In genomic region chr11:114031599-114032320, GRCh38 we compare ENCODE assay signal across 30 cellular contexts. TPM values are rescaled to one million over a fixed set of nuclear protein-coding genes. Genes with fewer than 3 reads are reported as not detected.
"Had no signal": no experiment of that assay in that cellular context is flagged by ENCODE, and none has a peak within 500 bp of the region (broad histone marks: within the 10 kb centered on the region; RNA-seq: fewer than 3 reads in every experiment).

No MANE protein-coding gene starts in this region.

- DNase-seq: activated CD4-positive, alpha-beta memory T cell treated with anti-CD3 and anti-CD28 coated beads, Interleukin-2, amount 10 ng/mL, durations not matched to agents 7 days and 5 days; activated CD4-positive, alpha-beta T cell treated with anti-CD3 and anti-CD28 coated beads for 48 hours; activated CD4-positive, CD25-positive, alpha-beta regulatory T cell; activated effector memory CD4-positive, alpha-beta T cell treated with Interleukin-2 at 50 U/mL for 16 hours; activated naive CD4-positive, alpha-beta T cell treated with anti-CD3 and anti-CD28 coated beads for 36 hours; activated naive CD8-positive, alpha-beta T cell treated with anti-CD3 and anti-CD28 coated beads, Interleukin-2, amount 10 ng/mL, durations not matched to agents 7 days and 5 days; activated T-cell treated with anti-CD3 and anti-CD28 coated beads, Interleukin-2, amount 50 U/mL, for 72 hours; amniotic stem cell; dorsolateral prefrontal cortex; effector memory CD8-positive, alpha-beta T cell; foreskin melanocyte; glutamatergic neuron; left ventricle myocardium superior; psoas muscle; right cardiac atrium; stimulated activated CD4-positive, alpha-beta T cell treated with anti-CD3 and anti-CD28 coated beads, Interleukin-2, amount 100 ng/mL, for 24 hours; stomach; T1000 had no signal

- H3K27ac Mint-ChIP-seq: activated CD4-positive, alpha-beta memory T cell treated with anti-CD3 and anti-CD28 coated beads, Interleukin-2, amount 10 ng/mL, durations not matched to agents 7 days and 5 days; activated naive CD4-positive, alpha-beta T cell treated with anti-CD3 and anti-CD28 coated beads for 36 hours; activated naive CD8-positive, alpha-beta T cell treated with anti-CD3 and anti-CD28 coated beads, Interleukin-2, amount 10 ng/mL, durations not matched to agents 7 days and 5 days; activated T-cell treated with anti-CD3 and anti-CD28 coated beads, Interleukin-2, amount 50 U/mL, for 72 hours; effector memory CD8-positive, alpha-beta T cell; memory B cell; stimulated activated effector memory CD8-positive, alpha-beta T cell treated with anti-CD3 and anti-CD28 coated beads, Interleukin-12 subunit alpha, Interleukin-12 subunit beta, amount 100 ng/mL, for 72 hours; type B pancreatic cell had no signal

- H3K4me1 Mint-ChIP-seq: central memory CD8-positive, alpha-beta T cell; memory B cell; stimulated activated effector memory CD8-positive, alpha-beta T cell treated with anti-CD3 and anti-CD28 coated beads, Interleukin-12 subunit alpha, Interleukin-12 subunit beta, amount 100 ng/mL, for 72 hours had no signal

- H3K9me3 Mint-ChIP-seq: activated CD4-positive, alpha-beta memory T cell treated with anti-CD3 and anti-CD28 coated beads, Interleukin-2, amount 10 ng/mL, durations not matched to agents 7 days and 5 days; activated naive CD4-positive, alpha-beta T cell treated with anti-CD3 and anti-CD28 coated beads for 36 hours; activated naive CD8-positive, alpha-beta T cell treated with anti-CD3 and anti-CD28 coated beads, Interleukin-2, amount 10 ng/mL, durations not matched to agents 7 days and 5 days; activated T-cell treated with anti-CD3 and anti-CD28 coated beads, Interleukin-2, amount 50 U/mL, for 72 hours; central memory CD8-positive, alpha-beta T cell; effector memory CD8-positive, alpha-beta T cell; memory B cell; stimulated activated effector memory CD8-positive, alpha-beta T cell treated with anti-CD3 and anti-CD28 coated beads, Interleukin-12 subunit alpha, Interleukin-12 subunit beta, amount 100 ng/mL, for 72 hours; type B pancreatic cell had no signal

- H3K36me3 ChIP-seq: breast epithelium, stomach had no signal

- H3K9me3 ChIP-seq: breast epithelium, psoas muscle, stomach had no signal

- H3K36me3 Mint-ChIP-seq: activated naive CD8-positive, alpha-beta T cell treated with anti-CD3 and anti-CD28 coated beads, Interleukin-2, amount 10 ng/mL, durations not matched to agents 7 days and 5 days; memory B cell; stimulated activated effector memory CD8-positive, alpha-beta T cell treated with anti-CD3 and anti-CD28 coated beads, Interleukin-12 subunit alpha, Interleukin-12 subunit beta, amount 100 ng/mL, for 72 hours; type B pancreatic cell had no signal

- H3K4me3 ChIP-seq: breast epithelium, dorsolateral prefrontal cortex, hepatocyte, psoas muscle, skin epidermis, stomach had no signal

- ATAC-seq: activated T-cell treated with anti-CD3 and anti-CD28 coated beads, Interleukin-2, amount 50 U/mL, for 72 hours; effector memory CD8-positive, alpha-beta T cell; esophagus mucosa; left ventricle myocardium superior; psoas muscle; right cardiac atrium; stimulated activated effector memory CD8-positive, alpha-beta T cell treated with anti-CD3 and anti-CD28 coated beads, Interleukin-12 subunit alpha, Interleukin-12 subunit beta, amount 100 ng/mL, for 72 hours had no signal

- H3K4me1 ChIP-seq: breast epithelium had no signal

- H3K4me3 Mint-ChIP-seq: activated CD4-positive, alpha-beta memory T cell treated with anti-CD3 and anti-CD28 coated beads, Interleukin-2, amount 10 ng/mL, durations not matched to agents 7 days and 5 days; activated naive CD4-positive, alpha-beta T cell treated with anti-CD3 and anti-CD28 coated beads for 36 hours; activated naive CD8-positive, alpha-beta T cell treated with anti-CD3 and anti-CD28 coated beads, Interleukin-2, amount 10 ng/mL, durations not matched to agents 7 days and 5 days; activated T-cell treated with anti-CD3 and anti-CD28 coated beads, Interleukin-2, amount 50 U/mL, for 72 hours; central memory CD8-positive, alpha-beta T cell; effector memory CD8-positive, alpha-beta T cell; memory B cell; stimulated activated effector memory CD8-positive, alpha-beta T cell treated with anti-CD3 and anti-CD28 coated beads, Interleukin-12 subunit alpha, Interleukin-12 subunit beta, amount 100 ng/mL, for 72 hours; type B pancreatic cell had no signal

- H3K27ac ChIP-seq: breast epithelium, dorsolateral prefrontal cortex, hepatocyte, psoas muscle, skin epidermis, stomach had no signal

RNA-seq across cellular contexts. Expression of gene HTR3A, which starts 56.9 kb away (rescaled TPM):
- total RNA-seq: activated CD4-positive, alpha-beta memory T cell treated with anti-CD3 and anti-CD28 coated beads, Interleukin-2, amount 10 ng/mL, durations not matched to agents 7 days and 5 days; activated naive CD4-positive, alpha-beta T cell treated with anti-CD3 and anti-CD28 coated beads for 36 hours; activated naive CD8-positive, alpha-beta T cell treated with anti-CD3 and anti-CD28 coated beads, Interleukin-2, amount 10 ng/mL, durations not matched to agents 7 days and 5 days; activated T-cell treated with anti-CD3 and anti-CD28 coated beads, Interleukin-2, amount 50 U/mL, for 72 hours; endothelial cell of umbilical vein; esophagus mucosa; hepatocyte; left ventricle myocardium superior; osteoblast; psoas muscle; right cardiac atrium; T-helper 1 cell treated with Interleukin-12 subunit alpha and Interleukin-12 subunit beta and Interleukin-4 antibody, amounts not matched to agents 30 ng/mL and 1 ng/mL, for 36 hours had no signal
- polyA plus RNA-seq: endothelial cell of umbilical vein, hepatocyte, neural cell had no signal
